ENCODE assay signal across 26 cellular contexts in genomic region chr7:26051021-26051420, GRCh38.
"Had no signal": no experiment of that assay in that cellular context is flagged by ENCODE, and none has a peak within 500 bp of the region (broad histone marks: within the 10 kb centered on the region; RNA-seq: fewer than 3 reads in every experiment).

No MANE protein-coding gene starts in this region.

- H3K4me1 Mint-ChIP-seq: activated T-helper 17 cell treated with anti-CD3 and anti-CD28 coated beads, Interleukin-2, amount 50 U/mL, for 72 hours; central memory CD8-positive, alpha-beta T cell; WTC11 had no signal

- H3K4me3 Mint-ChIP-seq: activated CD8-positive, alpha-beta T cell treated with anti-CD3 and anti-CD28 coated beads for 36 hours; activated naive CD8-positive, alpha-beta T cell; activated T-cell treated with anti-CD3 and anti-CD28 coated beads, Interleukin-2, amount 50 U/mL, for 4 hours; activated T-helper 17 cell treated with anti-CD3 and anti-CD28 coated beads, Interleukin-2, amount 50 U/mL, for 72 hours; central memory CD8-positive, alpha-beta T cell; effector memory CD8-positive, alpha-beta T cell; WTC11 had no signal

- H3K9me3 Mint-ChIP-seq: activated CD8-positive, alpha-beta T cell treated with anti-CD3 and anti-CD28 coated beads for 36 hours; activated T-helper 17 cell treated with anti-CD3 and anti-CD28 coated beads, Interleukin-2, amount 50 U/mL, for 72 hours; central memory CD8-positive, alpha-beta T cell; effector memory CD8-positive, alpha-beta T cell had no signal

- DNase-seq: activated CD4-positive, alpha-beta T cell treated with anti-CD3 and anti-CD28 coated beads for 1 hour; activated CD4-positive, alpha-beta T cell treated with anti-CD3 and anti-CD28 coated beads for 4 hours; activated CD4-positive, alpha-beta T cell treated with anti-CD3 and anti-CD28 coated beads, Interleukin-2, amount 50 U/mL, for 1 hour; activated CD4-positive, alpha-beta T cell treated with anti-CD3 and anti-CD28 coated beads, Interleukin-2, amount 50 U/mL, for 48 hours; activated CD8-positive, alpha-beta memory T cell treated with anti-CD3 and anti-CD28 coated beads for 24 hours; activated CD8-positive, alpha-beta T cell treated with anti-CD3 and anti-CD28 coated beads for 36 hours; activated effector memory CD4-positive, alpha-beta T cell treated with Interleukin-2 at 50 U/mL for 16 hours; activated gamma-delta T cell treated with Interleukin-2 at 50 U/mL for 16 hours; activated naive CD4-positive, alpha-beta T cell treated with anti-CD3 and anti-CD28 coated beads, Interleukin-2, amount 50 U/mL, for 16 hours; activated naive CD4-positive, alpha-beta T cell treated with Interleukin-2 at 50 U/mL for 16 hours; activated T-cell treated with anti-CD3 and anti-CD28 coated beads, Interleukin-2, amount 50 U/mL, for 4 hours; amniotic stem cell; anterior cingulate cortex; brain microvascular endothelial cell; cortex of kidney; dermis blood vessel endothelial cell; effector CD4-positive, alpha-beta T cell; effector memory CD8-positive, alpha-beta T cell; esophagus squamous epithelium; foreskin melanocyte; hippocampal formation; T-helper 2 cell had no signal

- H3K36me3 Mint-ChIP-seq: WTC11 had no signal

- H3K27ac Mint-ChIP-seq: activated CD8-positive, alpha-beta T cell treated with anti-CD3 and anti-CD28 coated beads for 36 hours; activated naive CD8-positive, alpha-beta T cell; activated T-helper 17 cell treated with anti-CD3 and anti-CD28 coated beads, Interleukin-2, amount 50 U/mL, for 72 hours; effector memory CD8-positive, alpha-beta T cell; WTC11 had no signal
